Comparison of ENCODE assay signal across 27 cellular contexts in genomic region chr11:107202189-107202588, GRCh38.
"Had no signal": no experiment of that assay in that cellular context is flagged by ENCODE, and none has a peak within 500 bp of the region (broad histone marks: within the 10 kb centered on the region; RNA-seq: fewer than 3 reads in every experiment).

No MANE protein-coding gene starts in this region.

- H3K9me3 ChIP-seq: MG63 had no signal

- H3K27me3 ChIP-seq: MG63 had no signal

- ATAC-seq: activated CD8-positive, alpha-beta memory T cell treated with anti-CD3 and anti-CD28 coated beads, Interleukin-2, amount 10 ng/mL, durations not matched to agents 7 days and 5 days; activated naive CD4-positive, alpha-beta T cell treated with anti-CD3 and anti-CD28 coated beads, Interleukin-2, amount 50 U/mL, for 72 hours; activated naive CD8-positive, alpha-beta T cell treated with anti-CD3 and anti-CD28 coated beads, Interleukin-2, amount 50 U/mL, for 24 hours; T-helper 17 cell had no signal

- FAIRE-seq: astrocyte, TTC549 had no signal

- H3K27ac ChIP-seq: PC-9 had no signal

- H3K36me3 ChIP-seq: MG63 had no signal

- H2AFZ ChIP-seq: PC-9 had no signal

- DNase-seq: activated B cell treated with CpG ODN at 0.5 μM for 24 hours; activated CD4-positive, alpha-beta T cell treated with anti-CD3 and anti-CD28 coated beads for 1 hour; activated CD4-positive, alpha-beta T cell treated with anti-CD3 and anti-CD28 coated beads, Interleukin-2, amount 10 ng/mL, durations not matched to agents 24 days and 14 days; activated CD4-positive, alpha-beta T cell treated with anti-CD3 and anti-CD28 coated beads, Interleukin-2, amount 50 U/mL, for 48 hours; activated CD8-positive, alpha-beta memory T cell treated with anti-CD3 and anti-CD28 coated beads, Interleukin-2, amount 10 ng/mL, durations not matched to agents 7 days and 5 days; activated effector memory CD4-positive, alpha-beta T cell treated with Interleukin-2 at 50 U/mL for 16 hours; activated naive CD4-positive, alpha-beta T cell treated with Interleukin-2 at 50 U/mL for 16 hours; activated naive CD8-positive, alpha-beta T cell treated with anti-CD3 and anti-CD28 coated beads, Interleukin-2, amount 50 U/mL, for 24 hours; activated T-cell treated with anti-CD3 and anti-CD28 coated beads, Interleukin-2, amount 50 U/mL, for 24 hours; amygdala; MG63; MV-4-11; NCI-H1092 treated with DMSO at 0.1 percent for 48 hours; NCI-H1417 treated with DMSO at 0.1 percent for 48 hours; NCI-H1694; NCI-H2029; NCI-H2107; NCI-H2171 treated with DMSO at 0.1 percent for 48 hours; NCI-H226; NCI-H526; PC-9; SIG-M5; T-helper 17 cell; T-helper 9 cell had no signal

- H3K4me2 ChIP-seq: PC-9 had no signal

- H3K4me3 ChIP-seq: MG63, PC-9 had no signal
